In the genomic region with DNA sequence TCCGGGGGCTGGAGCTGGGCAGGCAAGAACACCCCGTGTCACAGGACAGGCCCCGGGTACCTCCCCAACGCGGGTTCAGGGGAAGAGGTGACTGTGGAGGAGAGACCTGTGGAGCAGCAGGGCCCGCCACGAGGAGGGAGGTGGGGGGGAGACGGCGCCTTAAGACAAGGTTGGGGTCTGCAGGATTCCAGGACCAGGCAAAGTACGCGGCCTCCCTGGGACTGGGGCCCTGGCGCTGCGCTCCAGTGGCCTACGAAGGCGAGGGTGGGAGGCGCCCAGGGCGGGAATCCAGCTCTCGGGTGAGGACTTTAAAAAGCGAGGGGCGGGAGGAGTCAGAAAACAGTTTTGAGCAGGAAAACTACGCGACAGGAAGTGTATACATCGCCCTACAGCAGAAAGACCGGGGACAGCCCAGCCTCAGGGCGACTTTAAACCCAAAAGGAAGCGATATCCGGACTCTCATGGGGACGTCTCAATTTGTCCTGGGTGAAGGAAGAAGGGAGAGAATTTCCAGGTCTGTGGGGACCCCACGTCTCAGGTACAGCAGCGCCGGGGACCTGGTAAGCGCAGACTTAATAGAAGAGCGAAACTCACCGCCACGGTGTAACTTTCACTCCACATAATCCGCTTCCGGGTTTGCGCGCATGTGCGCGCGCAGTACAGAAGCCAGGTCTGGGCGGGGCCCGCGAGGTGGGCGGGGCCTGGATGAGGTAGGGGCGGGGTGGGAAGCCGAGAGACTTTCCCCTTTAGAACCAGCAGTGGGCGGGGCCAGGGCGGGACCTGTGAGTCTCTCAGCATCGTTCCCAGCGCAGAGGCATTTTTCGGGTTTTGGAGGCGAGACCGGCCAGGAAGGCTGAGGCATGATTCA, we compare ENCODE assay signal across 7 cellular contexts. TPM values are rescaled to one million over a fixed set of nuclear protein-coding genes. Genes with fewer than 3 reads are reported as not detected.
DNase-seq lines count a peak whose midpoint lies in the region; ATAC-seq and TF ChIP-seq lines count a peak whose summit lies in the region.

A gene (minus strand): TSS at position 638 of the 868 bp plus-strand sequence.

- POLR2A ChIA-PET in WTC11 (lab: Charles Lee), result interaction anchor here (1.1 kb wide), 1 partner anchor 28 kb away, joined by 4 read pairs; no protein-coding TSS in a partner anchor

- peak; percentile 58 for DNase-seq in NCI-H2171 treated with DMSO at 0.1 percent for 48 hours (lab: John Stamatoyannopoulos, UW)
- peak; percentile 100 for DNase-seq in WTC11 (ENCODE audit: low spot score)
- peak; percentile 96 for DNase-seq in cardiac fibroblast (ENCODE audit: low read depth in 2 of 2)
- peak; percentile 83 to 92 (median 87) for DNase-seq in immature natural killer cell
- peak; percentile 79 for DNase-seq in smooth muscle cell of the brain vasculature (ENCODE audit: low read depth, low spot score)

- TF ChIP-seq CTCF in WTC11 (IDR thresholded peaks at IDR 0.05) (no peak), cardiac fibroblast (IDR thresholded peaks at IDR 0.05; ENCODE audit: low read depth, low read length) (no peak)

- H3K4me3 Mint-ChIP-seq in WTC11, result peak within 1 kb of the TSS; percentile 88
- peak within 1 kb of the TSS; percentile 94 to 100 (median 100) for H3K4me3 Mint-ChIP-seq in immature natural killer cell

- H3K27me3 Mint-ChIP-seq in WTC11 (ENCODE audit: low read depth), result peaks cover 23% of the 10 kb centered on the region
- H3K27me3 Mint-ChIP-seq in immature natural killer cell (ENCODE audit: low read depth in 3 of 3), result peaks cover 5 to 10% (median 5%) of the 10 kb centered on the region in 3 donors

- H3K36me3 Mint-ChIP-seq in WTC11, result peaks cover 3% of the 10 kb centered on the region; the same call in 1 of the 2 replicates
- H3K36me3 Mint-ChIP-seq in immature natural killer cell, result peaks cover 6 to 7% (median 6%) of the 10 kb centered on the region in 3 donors

- CTCF ChIA-PET in WTC11 (lab: Charles Lee), result interaction anchor here (0.6 to 1.0 kb wide), 3 partner anchors 36 to 381 kb away, joined by 3 to 5 read pairs (median 3); no protein-coding TSS in a partner anchor

- peaks cover 12% of the 10 kb centered on the region for H3K4me1 Mint-ChIP-seq in WTC11
- H3K4me1 Mint-ChIP-seq in immature natural killer cell, result peaks cover 29 to 34% of the 10 kb centered on the region in 2 donors

- peak within 1 kb of the TSS; percentile 97 for H3K27ac Mint-ChIP-seq in WTC11
- H3K27ac Mint-ChIP-seq in immature natural killer cell, result peak within 1 kb of the TSS; percentile 92 to 100 (median 98)

- ATAC-seq in GM18511 (IDR thresholded peaks at IDR 0.05; ENCODE audit: unreplicated experiment), result peak; percentile 94
- ATAC-seq in HG03045 (IDR thresholded peaks at IDR 0.05; ENCODE audit: unreplicated experiment), result peak; percentile 87
- peak; percentile 90 for ATAC-seq in WTC11

- H3K9me3 Mint-ChIP-seq in WTC11 (0 out of 2 replicates have a peak, but pooled peaks cover 3% of the 10 kb centered on the region), immature natural killer cell (peaks cover 0 to 9% (median 0%) of the 10 kb centered on the region in 6 donors)

- peak within 1 kb of the TSS; percentile 65 to 78 for H3K4me3 ChIP-seq in cardiac fibroblast (replicated peaks in 1 of 2; ENCODE audit: low read depth in 2 of 2, low read length in 2 of 2)

TF ChIP-seq in WTC11, 78 proteins besides CTCF, POLR2A, EP300 and RAD21:
- TF ChIP-seq SP1 (CRISPR knock-in tag; conservative IDR thresholded peaks at IDR 0.05) (peak; percentile 59), NR3C1 (CRISPR knock-in tag; conservative IDR thresholded peaks at IDR 0.05; ENCODE audit: low read depth) (no peak)
- TF ChIP-seq, protein P1, sequence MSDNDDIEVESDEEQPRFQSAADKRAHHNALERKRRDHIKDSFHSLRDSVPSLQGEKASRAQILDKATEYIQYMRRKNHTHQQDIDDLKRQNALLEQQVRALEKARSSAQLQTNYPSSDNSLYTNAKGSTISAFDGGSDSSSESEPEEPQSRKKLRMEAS (CRISPR knock-in tag; IDR thresholded peaks at IDR 0.05), result 0 out of 2 replicates have a peak, but pooled peaks have one; percentile 40

RNA-seq across cellular contexts. Expression of the gene that starts here (rescaled TPM):
- total RNA-seq in WTC11 (2021), result 32.5 to 36.4 TPM (median 34.1 TPM) in 3 replicates
- polyA plus RNA-seq in immature natural killer cell, result 10 to 100 TPM in 1 of 3 donors, 1 to 10 TPM in 2; 5.2 to 19.1 (median 8.3) TPM

Comparison
In these comparisons a context has a peak if more than half of its experiments do, and no peak if none do; other contexts are left out.
1. Peak in every context shown above with its lines: DNase-seq, ATAC-seq and H3K4me3 ChIP-seq.